Comparison of ENCODE assay signal across 1 cellular context in the genomic region with DNA sequence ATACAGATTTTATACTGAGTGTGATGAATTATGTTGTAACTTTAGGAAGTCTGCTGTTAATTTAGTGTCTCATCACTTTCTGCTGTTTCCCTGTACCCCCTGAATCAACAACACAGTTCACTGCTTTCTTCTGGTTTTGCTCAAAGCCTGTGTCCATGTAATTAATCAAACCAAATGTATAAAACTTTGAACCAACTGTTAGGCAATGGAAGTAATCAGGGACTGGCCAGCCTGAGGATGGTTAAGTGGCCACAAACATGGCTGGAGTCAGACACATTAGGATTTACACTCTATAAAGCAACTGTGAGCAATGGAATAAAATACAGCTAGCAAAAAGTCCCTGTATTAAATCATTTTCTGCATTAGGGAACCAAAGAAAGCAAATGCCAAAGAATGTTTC.
TF ChIP-seq lines count a peak whose summit lies in the region.

No MANE protein-coding gene starts in this region.

TF ChIP-seq in IMR-90, 13 proteins besides CTCF, POLR2A, EP300 and RAD21:
- no peak for TF ChIP-seq CEBPB (IDR thresholded peaks at IDR 0.05; ENCODE audit: low read depth, low read length)
- TF ChIP-seq NFE2L2 (IDR thresholded peaks at IDR 0.05; ENCODE audit: low read depth, low read length), result no peak
- no peak for TF ChIP-seq ELK1 (IDR thresholded peaks at IDR 0.05; ENCODE audit: borderline replicate concordance, low read depth, low read length)
- TF ChIP-seq USF2 (IDR thresholded peaks at IDR 0.05; ENCODE audit: low read depth, low read length), result no peak
- no peak for TF ChIP-seq SMC3 (IDR thresholded peaks at IDR 0.05; ENCODE audit: low read depth, low read length)
- TF ChIP-seq CHD1 (IDR thresholded peaks at IDR 0.05; ENCODE audit: low read depth, low read length), result no peak
- TF ChIP-seq MAFK (IDR thresholded peaks at IDR 0.05; ENCODE audit: low read depth, low read length), result no peak
- TF ChIP-seq RCOR1 (IDR thresholded peaks at IDR 0.05; ENCODE audit: insufficient replicate concordance, low read length), result no peak
- TF ChIP-seq MAZ (IDR thresholded peaks at IDR 0.05; ENCODE audit: borderline replicate concordance, low read depth, low read length), result no peak
- no peak for TF ChIP-seq RFX5 (IDR thresholded peaks at IDR 0.05; ENCODE audit: low read depth, low read length)
- TF ChIP-seq BHLHE40 (IDR thresholded peaks at IDR 0.05; ENCODE audit: low read depth, low read length), result no peak
